32 cellular contexts compared by ENCODE assay signal in the genomic region with DNA sequence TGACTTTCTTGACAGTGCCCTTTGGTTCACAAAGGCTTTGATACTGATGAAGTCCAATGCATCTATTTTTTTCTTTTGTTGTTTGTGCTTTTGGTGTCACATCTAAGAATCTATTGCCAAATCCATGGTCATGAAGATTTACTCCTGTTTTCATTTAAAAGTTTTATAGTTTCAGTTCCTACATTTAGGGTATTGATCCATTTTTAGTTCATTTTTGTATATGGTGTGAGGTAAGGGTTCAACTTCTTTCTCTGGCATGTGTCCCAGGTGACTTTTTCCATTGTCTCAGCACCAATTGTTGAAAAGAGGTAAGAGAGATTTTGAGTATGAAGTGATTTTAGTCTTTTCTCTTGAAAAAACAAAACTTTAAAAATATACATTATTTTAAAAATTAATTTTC.
"Had no signal": no experiment of that assay in that cellular context is flagged by ENCODE, and none has a peak within 500 bp of the region (broad histone marks: within the 10 kb centered on the region; RNA-seq: fewer than 3 reads in every experiment).

No MANE protein-coding gene starts in this region.

- H3K27me3 ChIP-seq: brain microvascular endothelial cell, dorsolateral prefrontal cortex had no signal

- H3K27me3 Mint-ChIP-seq: activated B cell treated with CpG ODN at 0.5 μM for 24 hours; activated CD4-positive, alpha-beta memory T cell treated with anti-CD3 and anti-CD28 coated beads for 36 hours; activated CD4-positive, alpha-beta T cell treated with anti-CD3 and anti-CD28 coated beads for 36 hours; activated CD4-positive, alpha-beta T cell treated with anti-CD3 and anti-CD28 coated beads, Interleukin-2, amount 10 ng/mL, durations not matched to agents 24 days and 14 days; activated CD8-positive, alpha-beta memory T cell treated with anti-CD3 and anti-CD28 coated beads, Interleukin-2, amount 10 ng/mL, durations not matched to agents 7 days and 5 days; activated naive CD4-positive, alpha-beta T cell treated with anti-CD3 and anti-CD28 coated beads, Interleukin-2, amount 50 U/mL, for 24 hours; activated naive CD8-positive, alpha-beta T cell treated with anti-CD3 and anti-CD28 coated beads, Interleukin-2, amount 10 ng/mL, durations not matched to agents 7 days and 5 days; central memory CD8-positive, alpha-beta T cell; dendritic cell treated with granulocyte-macrophage colony-stimulating factor and Interleukin-4, amounts not matched to agents 40 ng/mL and 50 ng/mL, for 4 days; T-helper 17 cell had no signal

- H3K36me3 ChIP-seq: brain microvascular endothelial cell, WERI-Rb-1 had no signal

- H3K9me3 Mint-ChIP-seq: activated naive CD4-positive, alpha-beta T cell treated with anti-CD3 and anti-CD28 coated beads for 36 hours; activated naive CD4-positive, alpha-beta T cell treated with anti-CD3 and anti-CD28 coated beads, Interleukin-2, amount 50 U/mL, for 24 hours; central memory CD8-positive, alpha-beta T cell; dendritic cell treated with granulocyte-macrophage colony-stimulating factor and Interleukin-4, amounts not matched to agents 40 ng/mL and 50 ng/mL, for 4 days had no signal

- ATAC-seq: activated CD8-positive, alpha-beta memory T cell treated with anti-CD3 and anti-CD28 coated beads, Interleukin-2, amount 10 ng/mL, durations not matched to agents 7 days and 5 days; activated CD8-positive, alpha-beta T cell treated with anti-CD3 and anti-CD28 coated beads, Interleukin-2, amount 10 ng/mL, durations not matched to agents 7 days and 5 days; T-helper 17 cell had no signal

- H3K27ac ChIP-seq: brain microvascular endothelial cell, coronary artery, dorsolateral prefrontal cortex, WERI-Rb-1 had no signal

- H3K27ac Mint-ChIP-seq: activated CD4-positive, alpha-beta T cell treated with anti-CD3 and anti-CD28 coated beads for 36 hours; activated CD4-positive, alpha-beta T cell treated with anti-CD3 and anti-CD28 coated beads, Interleukin-2, amount 10 ng/mL, durations not matched to agents 24 days and 14 days; activated CD8-positive, alpha-beta T cell treated with anti-CD3 and anti-CD28 coated beads, Interleukin-2, amount 10 ng/mL, durations not matched to agents 7 days and 5 days; activated naive CD4-positive, alpha-beta T cell treated with anti-CD3 and anti-CD28 coated beads for 36 hours; activated naive CD4-positive, alpha-beta T cell treated with anti-CD3 and anti-CD28 coated beads, Interleukin-2, amount 50 U/mL, for 24 hours; activated naive CD8-positive, alpha-beta T cell treated with anti-CD3 and anti-CD28 coated beads, Interleukin-2, amount 10 ng/mL, durations not matched to agents 7 days and 5 days; activated T-helper 1 cell treated with anti-CD3 and anti-CD28 coated beads, Interleukin-12 subunit alpha, Interleukin-12 subunit beta, Interleukin-2, Interleukin-4 antibody, amounts not matched to agents 30 ng/mL and 10 ng/mL and 1 ng/mL, durations not matched to agents 14 hours and 24 hours and 36 hours; activated T-helper 2 cell treated with anti-CD3 and anti-CD28 coated beads, Interferon-gamma antibody, Interleukin-2, Interleukin-4, amounts not matched to agents 10 μg/mL and 5 μg/mL and 100 μg/mL, durations not matched to agents 14 hours and 24 hours and 36 hours; dendritic cell treated with granulocyte-macrophage colony-stimulating factor and Interleukin-4, amounts not matched to agents 40 ng/mL and 50 ng/mL, for 4 days; endodermal cell; T-helper 17 cell; T-helper 2 cell treated with Interferon-gamma antibody and Interleukin-4, amounts not matched to agents 5 μg/mL and 100 μg/mL, for 36 hours had no signal

- DNase-seq: activated B cell treated with CpG ODN at 0.5 μM for 24 hours; activated CD4-positive, alpha-beta memory T cell treated with anti-CD3 and anti-CD28 coated beads for 36 hours; activated CD4-positive, alpha-beta T cell treated with anti-CD3 and anti-CD28 coated beads for 36 hours; activated CD4-positive, alpha-beta T cell treated with anti-CD3 and anti-CD28 coated beads, Interleukin-2, amount 10 ng/mL, durations not matched to agents 24 days and 14 days; activated CD8-positive, alpha-beta memory T cell treated with anti-CD3 and anti-CD28 coated beads, Interleukin-2, amount 10 ng/mL, durations not matched to agents 7 days and 5 days; activated CD8-positive, alpha-beta memory T cell treated with anti-CD3 and anti-CD28 coated beads, Interleukin-2, amount 50 U/mL, for 4 hours; activated CD8-positive, alpha-beta T cell treated with anti-CD3 and anti-CD28 coated beads, Interleukin-2, amount 10 ng/mL, durations not matched to agents 7 days and 5 days; activated effector memory CD4-positive, alpha-beta T cell treated with anti-CD3 and anti-CD28 coated beads, Interleukin-2, amount 50 U/mL, for 16 hours; activated naive CD4-positive, alpha-beta T cell treated with anti-CD3 and anti-CD28 coated beads for 36 hours; activated naive CD8-positive, alpha-beta T cell treated with anti-CD3 and anti-CD28 coated beads, Interleukin-2, amount 10 ng/mL, durations not matched to agents 7 days and 5 days; activated T-cell treated with anti-CD3 and anti-CD28 coated beads, Interleukin-2, amount 50 U/mL, for 1 hour; activated T-cell treated with anti-CD3 and anti-CD28 coated beads, Interleukin-2, amount 50 U/mL, for 48 hours; amniotic stem cell; anterior cingulate cortex; brain microvascular endothelial cell; dorsolateral prefrontal cortex; effector memory CD4-positive, alpha-beta T cell; endodermal cell; erythroblast; foreskin fibroblast; head of caudate nucleus; hippocampal formation; T-helper 17 cell; T1000; WERI-Rb-1 had no signal

- H3K4me3 Mint-ChIP-seq: activated B cell treated with CpG ODN at 0.5 μM for 24 hours; activated CD4-positive, alpha-beta memory T cell treated with anti-CD3 and anti-CD28 coated beads for 36 hours; activated CD4-positive, alpha-beta T cell treated with anti-CD3 and anti-CD28 coated beads for 36 hours; activated CD4-positive, alpha-beta T cell treated with anti-CD3 and anti-CD28 coated beads, Interleukin-2, amount 10 ng/mL, durations not matched to agents 24 days and 14 days; activated CD8-positive, alpha-beta memory T cell treated with anti-CD3 and anti-CD28 coated beads, Interleukin-2, amount 10 ng/mL, durations not matched to agents 7 days and 5 days; activated CD8-positive, alpha-beta T cell treated with anti-CD3 and anti-CD28 coated beads, Interleukin-2, amount 10 ng/mL, durations not matched to agents 7 days and 5 days; activated naive CD4-positive, alpha-beta T cell treated with anti-CD3 and anti-CD28 coated beads for 36 hours; activated naive CD4-positive, alpha-beta T cell treated with anti-CD3 and anti-CD28 coated beads, Interleukin-2, amount 50 U/mL, for 24 hours; activated naive CD8-positive, alpha-beta T cell treated with anti-CD3 and anti-CD28 coated beads, Interleukin-2, amount 10 ng/mL, durations not matched to agents 7 days and 5 days; activated T-helper 1 cell treated with anti-CD3 and anti-CD28 coated beads, Interleukin-12 subunit alpha, Interleukin-12 subunit beta, Interleukin-2, Interleukin-4 antibody, amounts not matched to agents 30 ng/mL and 10 ng/mL and 1 ng/mL, durations not matched to agents 14 hours and 24 hours and 36 hours; central memory CD8-positive, alpha-beta T cell; dendritic cell treated with granulocyte-macrophage colony-stimulating factor and Interleukin-4, amounts not matched to agents 40 ng/mL and 50 ng/mL, for 4 days; endodermal cell; T-helper 17 cell; T-helper 2 cell treated with Interferon-gamma antibody and Interleukin-4, amounts not matched to agents 5 μg/mL and 100 μg/mL, for 36 hours had no signal

- H3K4me3 ChIP-seq: coronary artery, dorsolateral prefrontal cortex had no signal
